In the genomic region with DNA sequence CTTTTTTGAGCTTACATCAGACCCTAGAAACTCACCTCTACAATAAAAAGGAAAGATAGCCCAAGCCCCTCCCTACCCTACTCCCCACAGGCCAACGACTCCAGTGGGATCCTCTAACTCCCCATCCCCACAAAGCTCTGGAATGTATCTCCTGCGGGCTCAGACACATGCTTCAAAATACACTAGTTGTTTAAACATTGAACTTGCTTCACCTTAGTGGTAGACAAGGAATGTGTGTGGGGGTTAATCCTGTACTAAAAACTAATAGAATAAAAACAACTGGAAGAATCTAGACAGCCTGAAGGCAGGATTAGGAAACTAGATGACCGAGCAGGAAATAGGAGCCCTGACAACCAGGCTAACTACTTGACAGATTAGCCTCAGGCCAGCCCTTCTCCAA, we compare ENCODE assay signal across 1 cellular context.
TF ChIP-seq lines count a peak whose summit lies in the region.

No MANE protein-coding gene starts in this region.

TF ChIP-seq in HepG2, 621 proteins besides CTCF, POLR2A, EP300 and RAD21 (continued from another document):
- TF ChIP-seq ZNF549 (CRISPR knock-in tag; IDR thresholded peaks at IDR 0.05) = no peak
